ENCODE assay signal across 8 cellular contexts in the genomic region with DNA sequence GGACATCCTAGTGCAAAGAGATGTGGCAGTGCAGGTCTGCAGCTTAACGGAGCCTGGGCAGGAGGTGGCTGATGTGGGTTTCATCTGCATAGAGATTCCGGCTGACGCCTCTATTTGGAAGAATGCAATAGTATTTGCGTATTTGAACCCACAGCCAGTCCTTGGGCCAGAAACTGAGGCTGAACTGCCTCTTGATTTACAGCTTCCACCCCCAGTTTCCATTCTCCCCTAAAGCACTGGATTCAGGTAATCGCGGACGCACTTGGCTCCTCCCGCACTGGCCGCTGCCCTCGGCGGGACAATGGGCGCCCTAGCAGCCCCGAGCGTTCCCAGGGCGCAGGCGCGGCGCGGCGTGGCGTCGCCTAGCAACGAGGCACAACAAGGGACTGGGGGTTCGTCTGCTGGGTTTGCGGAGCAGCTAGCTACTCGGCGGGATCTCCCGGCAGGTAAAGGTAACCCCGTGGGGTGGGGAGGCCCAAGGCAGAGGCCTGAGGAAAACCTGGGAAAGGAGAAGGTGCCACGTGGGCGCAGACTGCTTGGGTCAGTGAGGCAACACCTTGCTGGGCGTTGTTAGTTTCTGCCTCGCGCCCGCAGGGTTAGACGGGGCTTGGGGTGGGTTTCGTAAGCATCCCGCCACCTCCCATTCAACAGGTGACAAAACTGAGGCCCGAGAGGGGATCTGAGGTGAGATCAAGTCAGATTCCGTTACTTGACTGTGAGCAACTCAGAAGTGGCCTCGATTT. TPM values are rescaled to one million over a fixed set of nuclear protein-coding genes. Genes with fewer than 3 reads are reported as not detected.
A peak's percentile ranks its signal among the peaks of the same experiment; 100 is the strongest.
DNase-seq lines count a peak whose midpoint lies in the region; FAIRE-seq and TF ChIP-seq lines count a peak whose summit lies in the region.

Gene ARMC3, plus strand, starts transcription at position 393 of the 743 bp plus-strand sequence. CDS start 3,944 bp downstream, outside the sequence.

- H3K4me3 ChIP-seq in fibroblast of lung (replicated peaks in 1 of 4; ENCODE audit: control extremely low read depth in 1 of 4, insufficient read depth in 1 of 4, low read depth in 3 of 4, low read length in 4 of 4): peak within 1 kb of the TSS in 3 of 4 experiments; percentile 25 to 64 (median 47)

- H3K27me3 ChIP-seq in fibroblast of lung (ENCODE audit: control insufficient read depth, insufficient read depth, low read length): peaks cover 6% of the 10 kb centered on the region

- peak within 1 kb of the TSS; percentile 6 for H3K9ac ChIP-seq in fibroblast of lung (ENCODE audit: insufficient read depth, low read length)

- TF ChIP-seq POLR2A in H54 (IDR thresholded peaks at IDR 0.05; ENCODE audit: low read depth, low read length): no peak

- DNase-seq in ELR (ENCODE audit: low read depth) (peak; percentile 52), H54 (ENCODE audit: insufficient read length, low spot score) (peak; percentile 5), NCI-H2171 (lab: John Stamatoyannopoulos, UW) (peak; percentile 44), activated T-cell treated with anti-CD3 and anti-CD28 coated beads for 4 hours (peak; percentile 25), fibroblast of lung (ENCODE audit: low read depth in 2 of 2) (peak; percentile 16 to 52), myocyte (ENCODE audit: low read depth) (peak; percentile 51), NAMALWA (ENCODE audit: low spot score) (no peak)
- peak; percentile 20 for DNase-seq in stimulated activated CD8-positive, alpha-beta memory T cell treated with anti-CD3 and anti-CD28 coated beads, Interleukin-7, amount 100 ng/mL, for 24 hours (ENCODE audit: low read depth)

- no peaks in the 10 kb centered on the region for H3K9me3 ChIP-seq in fibroblast of lung (ENCODE audit: control insufficient read depth, insufficient read depth, low read depth, low read length)

- FAIRE-seq in H54 (lab: Jason Lieb, UNC): no peak

- no peaks in the 10 kb centered on the region for H3K79me2 ChIP-seq in fibroblast of lung (ENCODE audit: control insufficient read depth, insufficient read depth, low read length)

- H4K20me1 ChIP-seq in fibroblast of lung (ENCODE audit: control insufficient read depth, extremely low read depth, insufficient read depth, low read length): no peaks in the 10 kb centered on the region

- H3K4me2 ChIP-seq in fibroblast of lung (ENCODE audit: extremely low read depth, insufficient read depth, low read length): peak within 1 kb of the TSS; percentile 70

- H3K36me3 ChIP-seq in fibroblast of lung (ENCODE audit: control insufficient read depth, insufficient read depth, low read length): no peaks in the 10 kb centered on the region

- no peak within 1 kb of the TSS for H3K27ac ChIP-seq in fibroblast of lung (ENCODE audit: insufficient read depth, low read length)

- H2AFZ ChIP-seq in fibroblast of lung (ENCODE audit: low read length): peak within 1 kb of the TSS; percentile 65

- TF ChIP-seq CTCF in fibroblast of lung (conservative IDR thresholded peaks at IDR 0.05 in 1 of 2, IDR thresholded peaks at IDR 0.05 in 1 of 2; ENCODE audit: low read depth in 1 of 2, low read length in 2 of 2): no peak

- H3K4me1 ChIP-seq in fibroblast of lung (ENCODE audit: control insufficient read depth, extremely low read depth, insufficient read depth, low read length): no peaks in the 10 kb centered on the region

RNA-seq across cellular contexts. Expression of gene ARMC3, which starts in this region (rescaled TPM):
- total RNA-seq in fibroblast of lung: not detected in 2 replicates
- polyA plus RNA-seq in fibroblast of lung: not detected in 2 replicates
- not detected in 2 replicates for polyA plus RNA-seq in fibroblast of lung (2012)
- polyA minus RNA-seq in fibroblast of lung (ENCODE audit: low replicate concordance): not detected in 2 replicates
- not detected in 2 replicates for total RNA-seq in myocyte
- not detected for polyA plus RNA-seq in myocyte (2012)

Comparison
In these comparisons a context has a peak if more than half of its experiments do, and no peak if none do; other contexts are left out.
1. Peak in DNase-seq, H3K4me3 ChIP-seq, H3K9ac ChIP-seq and H3K4me2 ChIP-seq in fibroblast of lung; RNA of the gene not detected or under 1 TPM.
2. Peak in DNase-seq in myocyte; RNA of the gene not detected or under 1 TPM.